Comparison of ENCODE assay signal across 9 cellular contexts in the genomic region with DNA sequence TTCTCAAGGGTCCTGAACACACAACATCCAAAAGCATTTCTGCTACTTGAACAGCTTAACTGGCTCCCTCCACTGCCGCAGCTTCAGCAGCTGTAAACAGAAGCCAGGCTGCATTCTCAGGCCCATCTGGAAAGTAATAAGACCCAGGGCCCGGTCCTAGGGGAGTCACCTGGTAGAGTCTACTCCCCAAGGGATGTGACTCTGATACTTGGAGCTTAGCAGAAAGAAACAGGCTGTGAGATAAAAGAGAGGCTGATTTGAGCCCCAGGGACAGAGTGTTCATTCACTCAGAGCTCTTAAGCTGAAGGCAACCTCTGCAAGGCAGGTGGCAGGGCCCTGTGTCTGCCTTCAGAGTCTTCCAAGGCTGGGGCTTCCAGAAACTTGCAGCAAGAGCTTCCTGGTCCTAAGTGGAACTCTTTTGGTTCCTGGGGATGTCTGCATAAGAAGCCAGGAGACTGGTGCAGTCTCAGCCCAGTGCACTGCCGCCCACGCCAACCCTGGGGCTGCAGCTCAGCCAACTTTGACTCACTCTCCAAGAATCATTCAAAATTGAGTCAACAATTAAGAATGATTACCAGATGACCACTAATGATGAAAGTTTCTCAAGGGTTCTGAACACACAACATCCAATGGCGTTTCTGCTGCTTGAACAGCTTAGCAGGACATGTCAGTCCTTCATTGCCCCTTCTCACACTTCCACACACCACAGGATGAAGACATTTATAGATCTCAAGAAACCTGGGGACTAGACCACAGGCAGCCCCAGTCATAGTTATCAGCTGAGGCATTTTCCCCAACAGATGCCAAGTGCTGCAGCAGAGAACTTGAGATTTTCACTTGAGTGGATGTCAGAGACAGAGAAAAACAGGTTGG.
DNase-seq lines count a peak whose midpoint lies in the region; ATAC-seq and TF ChIP-seq lines count a peak whose summit lies in the region.
"Had no signal": no experiment of that assay in that cellular context is flagged by ENCODE, and none has a peak within 500 bp of the region (broad histone marks: within the 10 kb centered on the region; RNA-seq: fewer than 3 reads in every experiment).

No MANE protein-coding gene starts in this region.

- H3K9ac ChIP-seq in neural progenitor cell, result no peak overlapping the region

- no peak overlapping the region for H3K4me2 ChIP-seq in neural progenitor cell

- H2AFZ ChIP-seq in neural progenitor cell (replicated peaks), result no peak overlapping the region

- H3K27ac ChIP-seq in ascending aorta (peak overlapping the region; percentile 46 to 73), neural progenitor cell (no peak overlapping the region)

- H3K27me3 Mint-ChIP-seq in neural progenitor cell (ENCODE audit: insufficient read depth, low read depth), result peaks cover 2% of the 10 kb centered on the region

- H3K36me3 ChIP-seq in ascending aorta (no peaks in the 10 kb centered on the region), neural progenitor cell (no peaks in the 10 kb centered on the region)

- intact Hi-C loops in ascending aorta (cut with DNase I), result loop anchor here (1.0 to 10.0 kb wide), 3 partner anchors 60 to 352 kb away; a partner anchor contains a TSS

- H3K36me3 Mint-ChIP-seq in neural progenitor cell, result no peaks in the 10 kb centered on the region

- CTCF ChIA-PET in GM10248 (lab: Yijun Ruan, JAX), result interaction anchor here (1.3 kb wide), 1 partner anchor 12 kb away, joined by 3 read pairs; no protein-coding TSS in a partner anchor

- no peak overlapping the region for H3K27ac Mint-ChIP-seq in neural progenitor cell

- ATAC-seq in GM18867 (IDR thresholded peaks at IDR 0.05; ENCODE audit: unreplicated experiment), result peak; percentile 72
- peak; percentile 52 for ATAC-seq in HG03039 (IDR thresholded peaks at IDR 0.05; ENCODE audit: unreplicated experiment)
- ATAC-seq in HG02840 (IDR thresholded peaks at IDR 0.05; ENCODE audit: low FRiP score, unreplicated experiment), result no peak

- H3K4me3 ChIP-seq in ascending aorta (no peak overlapping the region), neural progenitor cell (no peak overlapping the region)
- H3K4me3 ChIP-seq: dorsolateral prefrontal cortex had no signal

- POLR2A ChIA-PET in GM10248 (lab: Yijun Ruan, JAX), result no interaction called here

- H3K9me3 ChIP-seq in ascending aorta (no peaks in the 10 kb centered on the region), neural progenitor cell (ENCODE audit: low read depth) (no peaks in the 10 kb centered on the region)

- H3K9me3 Mint-ChIP-seq in neural progenitor cell, result peaks cover 2% of the 10 kb centered on the region

- TF ChIP-seq CTCF in ascending aorta (IDR thresholded peaks at IDR 0.05) (no peak), neural progenitor cell (IDR thresholded peaks at IDR 0.05) (no peak), GM10248 (IDR thresholded peaks at IDR 0.05; ENCODE audit: control extremely low read depth, extremely low read depth, low read depth, missing control alignments) (no peak)

- H3K79me2 ChIP-seq in neural progenitor cell (ENCODE audit: low read depth), result no peaks in the 10 kb centered on the region

- H3F3A ChIP-seq in neural progenitor cell (ENCODE audit: low read depth), result no peaks in the 10 kb centered on the region

- H3K4me1 ChIP-seq in ascending aorta (peaks cover 6 to 34% of the 10 kb centered on the region in 2 donors), neural progenitor cell (peaks cover 10% of the 10 kb centered on the region)

- H3K4me1 Mint-ChIP-seq in neural progenitor cell, result peaks cover 51% of the 10 kb centered on the region

- H3K4me3 Mint-ChIP-seq in neural progenitor cell, result no peak overlapping the region

- H3K27me3 ChIP-seq in ascending aorta (no peaks in the 10 kb centered on the region), neural progenitor cell (no peaks in the 10 kb centered on the region)
- H3K27me3 ChIP-seq: dorsolateral prefrontal cortex had no signal

- no peaks in the 10 kb centered on the region for H4K20me1 ChIP-seq in neural progenitor cell (ENCODE audit: low read depth)

- DNase-seq in ascending aorta (ENCODE audit: low spot score in 2 of 2) (peak in 1 of 2 donors; percentile 85), neural progenitor cell (ENCODE audit: low spot score) (peak; percentile 40), epidermal melanocyte (ENCODE audit: insufficient read length, low spot score) (no peak), GM10248 (ENCODE audit: extremely low spot score) (no peak)
- no peak for DNase-seq in stimulated activated CD4-positive, alpha-beta T cell treated with anti-CD3 and anti-CD28 coated beads, Interleukin-4, amount 100 ng/mL, for 4 hours
